ENCODE assay signal across 8 cellular contexts in the genomic region with DNA sequence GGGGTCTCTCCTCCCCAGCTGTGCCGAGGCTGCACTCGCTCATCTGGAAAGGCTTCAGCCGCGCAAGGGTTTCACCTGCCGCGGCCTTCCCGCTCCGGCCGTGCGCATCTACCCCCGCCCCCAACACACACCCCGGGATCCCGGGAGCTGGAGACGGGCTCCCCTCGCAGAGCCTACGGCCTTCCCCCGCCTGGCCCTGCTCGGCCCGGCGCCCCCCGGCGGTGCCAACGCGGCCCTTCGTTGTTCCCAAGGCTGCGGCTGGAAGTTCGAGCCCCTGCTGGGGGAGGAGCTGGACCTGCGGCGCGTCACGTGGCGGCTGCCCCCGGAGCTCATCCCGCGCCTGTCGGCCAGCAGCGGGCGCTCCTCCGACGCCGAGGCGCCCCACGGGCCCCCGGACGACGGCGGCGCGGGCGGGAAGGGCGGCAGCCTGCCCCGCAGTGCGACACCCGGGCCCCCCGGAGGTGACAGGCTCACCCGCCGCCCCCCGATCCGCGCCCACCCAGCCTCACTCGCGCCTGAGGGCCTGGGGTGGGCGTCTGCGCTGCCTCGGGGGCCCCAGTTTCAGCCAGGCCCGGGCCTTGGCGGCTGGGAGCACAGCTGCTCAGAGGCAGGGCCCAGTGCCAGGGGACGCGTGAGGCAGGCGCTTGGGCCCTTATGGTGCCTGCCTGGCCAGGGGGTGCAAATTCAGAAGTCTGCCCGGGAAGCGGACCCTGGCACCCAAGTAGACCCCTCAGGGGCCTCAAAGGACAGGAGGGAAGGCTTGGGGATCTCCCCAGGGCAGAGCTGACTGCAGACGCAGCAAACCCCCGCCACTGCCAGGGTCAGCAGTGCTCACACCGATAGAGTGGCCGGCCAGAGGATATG. TPM values are rescaled to one million over a fixed set of nuclear protein-coding genes. Genes with fewer than 3 reads are reported as not detected.
DNase-seq lines count a peak whose midpoint lies in the region; ATAC-seq and TF ChIP-seq lines count a peak whose summit lies in the region.

No MANE protein-coding gene starts in this region.

- DNase-seq in NCI-H1092 (lab: John Stamatoyannopoulos, UW): peak; percentile 57
- DNase-seq in activated CD4-positive, alpha-beta T cell treated with anti-CD3 and anti-CD28 coated beads, Interleukin-2, amount 50 U/mL, for 1 hour: peak; percentile 63
- DNase-seq in effector CD4-positive, alpha-beta T cell: peak; percentile 60
- DNase-seq in mesothelial cell of epicardium (ENCODE audit: low spot score in 2 of 2, unreplicated experiment in 2 of 2): peak; percentile 55 to 73
- peak; percentile 64 for DNase-seq in stimulated activated CD8-positive, alpha-beta memory T cell treated with anti-CD3 and anti-CD28 coated beads, Interleukin-4, amount 100 ng/mL, for 24 hours (ENCODE audit: low read depth)
- no peak for DNase-seq in NK-92 treated with Interleukin-12 subunit alpha and Interleukin-12 subunit beta, amount 100 ng/mL, for 24 hours (lab: John Stamatoyannopoulos, UW)

- no peaks in the 10 kb centered on the region for H3K9me3 Mint-ChIP-seq in mesothelial cell of epicardium

- H3K4me3 ChIP-seq in BLaER1 treated with 17β-estradiol and CSF1 and Interleukin-3, amounts not matched to agents 10 nM and 100 nM: peak overlapping the region; percentile 53 to 70 (median 58)

- no peaks in the 10 kb centered on the region for H3K9me3 ChIP-seq in BLaER1 treated with 17β-estradiol and CSF1 and Interleukin-3, amounts not matched to agents 10 nM and 100 nM (replicated peaks in 1 of 11)

- no peak overlapping the region for H3K27ac Mint-ChIP-seq in mesothelial cell of epicardium

- H3K27me3 Mint-ChIP-seq in mesothelial cell of epicardium (ENCODE audit: low read depth): no peaks in the 10 kb centered on the region

- H3K27ac ChIP-seq in BLaER1 treated with 17β-estradiol and CSF1 and Interleukin-3, amounts not matched to agents 10 nM and 100 nM: peak overlapping the region; percentile 50 to 88 (median 80); a peak in 21 of 22 replicates

- H3K4me1 ChIP-seq in BLaER1 treated with 17β-estradiol and CSF1 and Interleukin-3, amounts not matched to agents 10 nM and 100 nM: peaks cover 43 to 55% (median 51%) of the 10 kb centered on the region in 10 experiments

- H3K36me3 Mint-ChIP-seq in mesothelial cell of epicardium: peaks cover 11% of the 10 kb centered on the region

- peaks cover 8 to 19% (median 11%) of the 10 kb centered on the region in 11 experiments; a peak in 16 of 22 replicates for H3K36me3 ChIP-seq in BLaER1 treated with 17β-estradiol and CSF1 and Interleukin-3, amounts not matched to agents 10 nM and 100 nM

- peak overlapping the region; percentile 73 to 97 (median 91) for H3K4me2 ChIP-seq in BLaER1 treated with 17β-estradiol and CSF1 and Interleukin-3, amounts not matched to agents 10 nM and 100 nM

- no peaks in the 10 kb centered on the region for H4K20me1 ChIP-seq in BLaER1 treated with 17β-estradiol and CSF1 and Interleukin-3, amounts not matched to agents 10 nM and 100 nM

- H3K27me3 ChIP-seq in BLaER1 treated with 17β-estradiol and CSF1 and Interleukin-3, amounts not matched to agents 10 nM and 100 nM: no peaks in the 10 kb centered on the region

- peak overlapping the region; percentile 70 to 85 (median 82) for H3K9ac ChIP-seq in BLaER1 treated with 17β-estradiol and CSF1 and Interleukin-3, amounts not matched to agents 10 nM and 100 nM

- peaks cover 7% of the 10 kb centered on the region for H3K4me1 Mint-ChIP-seq in mesothelial cell of epicardium

- H3K4me3 Mint-ChIP-seq in mesothelial cell of epicardium: peak overlapping the region; percentile 17

- no peak for TF ChIP-seq CTCF in mesothelial cell of epicardium (IDR thresholded peaks at IDR 0.05; ENCODE audit: unreplicated experiment)

- ATAC-seq in GM21360 (IDR thresholded peaks at IDR 0.05; ENCODE audit: unreplicated experiment): peak; percentile 42

RNA-seq across cellular contexts. Expression of a gene that starts 11.2 kb away (rescaled TPM):
- 28.0 to 32.1 TPM (median 30.4 TPM) in 3 replicates for total RNA-seq in mesothelial cell of epicardium

RNA-seq across cellular contexts. Expression of a gene that starts 30.9 kb away (rescaled TPM):
- 63.4 to 66.4 TPM (median 65.4 TPM) in 3 replicates for total RNA-seq in mesothelial cell of epicardium

RNA-seq across cellular contexts. Expression of a gene that starts 32.5 kb away (rescaled TPM):
- total RNA-seq in mesothelial cell of epicardium: 112 to 117 TPM (median 116 TPM) in 3 replicates
